In genomic region chr4:99157478-99157935, GRCh38 we compare ENCODE assay signal across 1 cellular context.
TF ChIP-seq lines count a peak whose summit lies in the region.

No MANE protein-coding gene starts in this region.

TF ChIP-seq in HepG2, 621 proteins besides CTCF, POLR2A, EP300 and RAD21 (continued from another document and continues in another):
- TF ChIP-seq PATZ1 (CRISPR knock-in tag; IDR thresholded peaks at IDR 0.05) (peak; percentile 54), SYNCRIP (IDR thresholded peaks at IDR 0.05; ENCODE audit: insufficient read depth, low read depth, low read length) (no peak), SATB2 (CRISPR knock-in tag; IDR thresholded peaks at IDR 0.05) (peak; percentile 86), ZFP36L2 (CRISPR knock-in tag; IDR thresholded peaks at IDR 0.05) (no peak), ZC3H4 (CRISPR knock-in tag; IDR thresholded peaks at IDR 0.05; ENCODE audit: borderline replicate concordance) (no peak), SKI (IDR thresholded peaks at IDR 0.05; ENCODE audit: partially characterized antibody) (peak; percentile 93), ZNF839 (CRISPR knock-in tag; IDR thresholded peaks at IDR 0.05; ENCODE audit: borderline replicate concordance) (no peak), SRSF1 (optimal IDR thresholded peaks at IDR 0.05; ENCODE audit: low read depth, low read length) (no peak), E2F5 (CRISPR knock-in tag; conservative IDR thresholded peaks at IDR 0.05) (no peak), FOXK2 (IDR thresholded peaks at IDR 0.05) (peak; percentile 88), AKAP8 (CRISPR knock-in tag; IDR thresholded peaks at IDR 0.05) (no peak), ZNF446 (CRISPR knock-in tag; IDR thresholded peaks at IDR 0.05) (no peak), ZNF768 (CRISPR knock-in tag; IDR thresholded peaks at IDR 0.05) (no peak), ELF1 (CRISPR knock-in tag; IDR thresholded peaks at IDR 0.05) (no peak), SOX13 (IDR thresholded peaks at IDR 0.05) (peak; percentile 98), SOX13 (CRISPR knock-in tag; conservative IDR thresholded peaks at IDR 0.05 in 1 of 2, IDR thresholded peaks at IDR 0.05 in 1 of 2) (peak in 1 of 2 experiments; percentile 99; a peak in 2 of 4 replicates), IKZF4 (CRISPR knock-in tag; IDR thresholded peaks at IDR 0.05; ENCODE audit: borderline replicate concordance, low read depth, not compliant biosample characterization) (no peak), ZNF766 (CRISPR knock-in tag; IDR thresholded peaks at IDR 0.05; ENCODE audit: borderline replicate concordance) (no peak), ZNF598 (CRISPR knock-in tag; IDR thresholded peaks at IDR 0.05; ENCODE audit: borderline replicate concordance) (no peak), ZBTB14 (CRISPR knock-in tag; IDR thresholded peaks at IDR 0.05) (no peak), ZNF414 (CRISPR knock-in tag; IDR thresholded peaks at IDR 0.05) (peak; percentile 58; the same call in 1 of the 2 replicates), SOX6 (IDR thresholded peaks at IDR 0.05) (no peak), SOX6 (CRISPR knock-in tag; IDR thresholded peaks at IDR 0.05) (peak; percentile 99), CAMTA2 (CRISPR knock-in tag; IDR thresholded peaks at IDR 0.05; ENCODE audit: borderline replicate concordance) (no peak), TBX3 (IDR thresholded peaks at IDR 0.05; ENCODE audit: borderline replicate concordance) (peak; percentile 100), ARID5B (CRISPR knock-in tag; IDR thresholded peaks at IDR 0.05) (peak; percentile 99), MAFF (IDR thresholded peaks at IDR 0.05; ENCODE audit: low read depth, low read length) (peak; percentile 96), RBM22 (optimal IDR thresholded peaks at IDR 0.05; ENCODE audit: low read length) (no peak)
- TF ChIP-seq, protein P1, sequence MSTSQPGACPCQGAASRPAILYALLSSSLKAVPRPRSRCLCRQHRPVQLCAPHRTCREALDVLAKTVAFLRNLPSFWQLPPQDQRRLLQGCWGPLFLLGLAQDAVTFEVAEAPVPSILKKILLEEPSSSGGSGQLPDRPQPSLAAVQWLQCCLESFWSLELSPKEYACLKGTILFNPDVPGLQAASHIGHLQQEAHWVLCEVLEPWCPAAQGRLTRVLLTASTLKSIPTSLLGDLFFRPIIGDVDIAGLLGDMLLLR (CRISPR knock-in tag; IDR thresholded peaks at IDR 0.05): no peak
- TF ChIP-seq, protein P2, sequence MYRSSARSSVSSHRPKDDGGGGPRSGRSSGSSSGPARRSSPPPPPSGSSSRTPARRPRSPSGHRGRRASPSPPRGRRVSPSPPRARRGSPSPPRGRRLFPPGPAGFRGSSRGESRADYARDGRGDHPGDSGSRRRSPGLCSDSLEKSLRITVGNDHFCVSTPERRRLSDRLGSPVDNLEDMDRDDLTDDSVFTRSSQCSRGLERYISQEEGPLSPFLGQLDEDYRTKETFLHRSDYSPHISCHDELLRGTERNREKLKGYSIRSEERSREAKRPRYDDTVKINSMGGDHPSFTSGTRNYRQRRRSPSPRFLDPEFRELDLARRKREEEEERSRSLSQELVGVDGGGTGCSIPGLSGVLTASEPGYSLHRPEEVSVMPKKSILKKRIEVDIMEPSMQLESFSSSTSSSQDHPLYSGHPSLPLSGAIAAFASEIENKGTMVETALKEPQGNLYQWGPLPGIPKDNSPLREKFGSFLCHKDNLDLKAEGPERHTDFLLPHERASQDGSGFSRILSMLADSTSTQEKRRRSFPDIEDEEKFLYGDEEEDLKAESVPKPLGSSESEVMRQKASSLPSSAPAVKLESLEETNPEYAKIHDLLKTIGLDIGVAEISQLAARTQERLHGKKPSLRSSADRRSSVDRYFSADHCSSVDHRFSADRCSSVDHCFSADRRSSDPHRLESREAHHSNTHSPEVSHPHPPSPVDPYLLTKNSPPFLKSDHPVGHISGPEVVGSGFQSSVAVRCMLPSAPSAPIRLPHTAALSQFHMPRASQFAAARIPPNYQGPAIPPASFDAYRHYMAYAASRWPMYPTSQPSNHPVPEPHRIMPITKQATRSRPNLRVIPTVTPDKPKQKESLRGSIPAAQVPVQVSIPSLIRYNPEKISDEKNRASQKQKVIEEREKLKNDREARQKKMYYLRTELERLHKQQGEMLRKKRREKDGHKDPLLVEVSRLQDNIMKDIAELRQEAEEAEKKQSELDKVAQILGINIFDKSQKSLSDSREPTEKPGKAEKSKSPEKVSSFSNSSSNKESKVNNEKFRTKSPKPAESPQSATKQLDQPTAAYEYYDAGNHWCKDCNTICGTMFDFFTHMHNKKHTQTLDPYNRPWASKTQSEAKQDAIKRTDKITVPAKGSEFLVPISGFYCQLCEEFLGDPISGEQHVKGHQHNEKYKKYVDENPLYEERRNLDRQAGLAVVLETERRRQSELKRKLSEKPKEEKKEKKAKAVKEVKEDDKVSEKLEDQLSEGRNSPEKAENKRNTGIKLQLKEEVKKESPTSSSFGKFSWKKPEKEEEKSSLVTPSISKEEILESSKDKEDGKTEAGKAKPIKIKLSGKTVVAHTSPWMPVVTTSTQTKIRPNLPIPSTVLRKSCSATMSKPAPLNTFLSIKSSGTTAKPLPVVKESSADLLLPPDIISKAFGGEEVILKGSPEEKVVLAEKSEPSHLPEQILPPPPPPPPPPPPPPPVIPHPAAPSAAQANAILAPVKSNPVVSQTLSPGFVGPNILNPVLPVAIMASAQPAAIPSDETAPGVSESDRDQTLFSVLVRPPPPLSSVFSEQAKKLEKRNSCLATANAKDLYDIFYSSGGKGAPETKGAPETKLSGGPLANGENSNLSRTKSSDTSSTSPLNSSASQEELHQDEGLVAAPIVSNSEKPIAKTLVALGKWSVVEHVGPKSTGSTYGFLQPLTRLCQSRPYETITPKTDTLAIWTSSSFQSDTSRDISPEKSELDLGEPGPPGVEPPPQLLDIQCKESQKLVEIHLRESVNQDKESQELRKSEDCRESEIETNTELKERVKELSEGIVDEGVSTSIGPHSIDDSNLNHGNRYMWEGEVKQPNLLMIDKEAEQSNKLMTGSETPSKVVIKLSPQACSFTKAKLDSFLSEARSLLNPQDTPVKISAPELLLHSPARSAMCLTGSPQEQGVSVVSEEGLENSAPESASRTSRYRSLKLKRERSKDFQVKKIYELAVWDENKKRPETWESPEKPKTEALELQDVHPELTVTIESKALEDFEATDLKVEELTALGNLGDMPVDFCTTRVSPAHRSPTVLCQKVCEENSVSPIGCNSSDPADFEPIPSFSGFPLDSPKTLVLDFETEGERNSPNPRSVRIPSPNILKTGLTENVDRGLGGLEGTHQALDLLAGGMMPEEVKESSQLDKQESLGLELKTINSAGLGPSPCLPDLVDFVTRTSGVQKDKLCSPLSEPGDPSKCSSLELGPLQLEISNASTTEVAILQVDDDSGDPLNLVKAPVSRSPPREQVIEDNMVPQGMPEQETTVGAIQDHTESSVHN (CRISPR knock-in tag; IDR thresholded peaks at IDR 0.05): no peak
- TF ChIP-seq, protein P3, sequence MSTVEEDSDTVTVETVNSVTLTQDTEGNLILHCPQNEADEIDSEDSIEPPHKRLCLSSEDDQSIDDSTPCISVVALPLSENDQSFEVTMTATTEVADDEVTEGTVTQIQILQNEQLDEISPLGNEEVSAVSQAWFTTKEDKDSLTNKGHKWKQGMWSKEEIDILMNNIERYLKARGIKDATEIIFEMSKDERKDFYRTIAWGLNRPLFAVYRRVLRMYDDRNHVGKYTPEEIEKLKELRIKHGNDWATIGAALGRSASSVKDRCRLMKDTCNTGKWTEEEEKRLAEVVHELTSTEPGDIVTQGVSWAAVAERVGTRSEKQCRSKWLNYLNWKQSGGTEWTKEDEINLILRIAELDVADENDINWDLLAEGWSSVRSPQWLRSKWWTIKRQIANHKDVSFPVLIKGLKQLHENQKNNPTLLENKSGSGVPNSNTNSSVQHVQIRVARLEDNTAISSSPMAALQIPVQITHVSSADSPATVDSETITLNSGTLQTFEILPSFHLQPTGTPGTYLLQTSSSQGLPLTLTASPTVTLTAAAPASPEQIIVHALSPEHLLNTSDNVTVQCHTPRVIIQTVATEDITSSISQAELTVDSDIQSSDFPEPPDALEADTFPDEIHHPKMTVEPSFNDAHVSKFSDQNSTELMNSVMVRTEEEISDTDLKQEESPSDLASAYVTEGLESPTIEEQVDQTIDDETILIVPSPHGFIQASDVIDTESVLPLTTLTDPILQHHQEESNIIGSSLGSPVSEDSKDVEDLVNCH (CRISPR knock-in tag; IDR thresholded peaks at IDR 0.05): no peak
- TF ChIP-seq, protein P4, sequence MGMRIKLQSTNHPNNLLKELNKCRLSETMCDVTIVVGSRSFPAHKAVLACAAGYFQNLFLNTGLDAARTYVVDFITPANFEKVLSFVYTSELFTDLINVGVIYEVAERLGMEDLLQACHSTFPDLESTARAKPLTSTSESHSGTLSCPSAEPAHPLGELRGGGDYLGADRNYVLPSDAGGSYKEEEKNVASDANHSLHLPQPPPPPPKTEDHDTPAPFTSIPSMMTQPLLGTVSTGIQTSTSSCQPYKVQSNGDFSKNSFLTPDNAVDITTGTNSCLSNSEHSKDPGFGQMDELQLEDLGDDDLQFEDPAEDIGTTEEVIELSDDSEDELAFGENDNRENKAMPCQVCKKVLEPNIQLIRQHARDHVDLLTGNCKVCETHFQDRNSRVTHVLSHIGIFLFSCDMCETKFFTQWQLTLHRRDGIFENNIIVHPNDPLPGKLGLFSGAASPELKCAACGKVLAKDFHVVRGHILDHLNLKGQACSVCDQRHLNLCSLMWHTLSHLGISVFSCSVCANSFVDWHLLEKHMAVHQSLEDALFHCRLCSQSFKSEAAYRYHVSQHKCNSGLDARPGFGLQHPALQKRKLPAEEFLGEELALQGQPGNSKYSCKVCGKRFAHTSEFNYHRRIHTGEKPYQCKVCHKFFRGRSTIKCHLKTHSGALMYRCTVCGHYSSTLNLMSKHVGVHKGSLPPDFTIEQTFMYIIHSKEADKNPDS (CRISPR knock-in tag; IDR thresholded peaks at IDR 0.05): no peak
- TF ChIP-seq, protein P5, sequence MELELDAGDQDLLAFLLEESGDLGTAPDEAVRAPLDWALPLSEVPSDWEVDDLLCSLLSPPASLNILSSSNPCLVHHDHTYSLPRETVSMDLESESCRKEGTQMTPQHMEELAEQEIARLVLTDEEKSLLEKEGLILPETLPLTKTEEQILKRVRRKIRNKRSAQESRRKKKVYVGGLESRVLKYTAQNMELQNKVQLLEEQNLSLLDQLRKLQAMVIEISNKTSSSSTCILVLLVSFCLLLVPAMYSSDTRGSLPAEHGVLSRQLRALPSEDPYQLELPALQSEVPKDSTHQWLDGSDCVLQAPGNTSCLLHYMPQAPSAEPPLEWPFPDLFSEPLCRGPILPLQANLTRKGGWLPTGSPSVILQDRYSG (CRISPR knock-in tag; IDR thresholded peaks at IDR 0.05): no peak
